Comparison of ENCODE assay signal across 10 cellular contexts in the genomic region with DNA sequence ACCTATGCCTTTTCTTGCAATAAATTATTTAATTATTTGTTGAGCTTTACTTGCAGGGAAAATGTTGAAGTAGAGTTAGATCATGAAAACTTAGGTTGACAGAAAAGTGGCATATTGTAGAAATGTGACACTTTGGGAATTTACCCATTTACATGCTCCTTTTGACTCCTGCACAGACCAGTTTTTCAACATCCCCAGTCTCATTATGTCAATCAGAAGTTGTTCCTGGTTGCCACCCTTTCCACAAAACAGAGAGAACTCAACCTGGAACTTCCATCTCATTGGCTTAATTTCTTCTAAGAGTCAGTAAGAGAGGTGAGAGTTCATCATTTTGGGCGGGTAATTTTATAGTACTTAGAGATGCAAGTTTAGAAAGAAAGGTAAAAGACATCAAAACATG.
A peak's percentile ranks its signal among the peaks of the same experiment; 100 is the strongest.
DNase-seq lines count a peak whose midpoint lies in the region; TF ChIP-seq lines count a peak whose summit lies in the region.
"Had no signal": no experiment of that assay in that cellular context is flagged by ENCODE, and none has a peak within 500 bp of the region (broad histone marks: within the 10 kb centered on the region; RNA-seq: fewer than 3 reads in every experiment).

No MANE protein-coding gene starts in this region.

- no peak for TF ChIP-seq POLR2A in breast epithelium (IDR thresholded peaks at IDR 0.05)

- CTCF ChIA-PET in mammary epithelial cell (lab: Charles Lee; ENCODE audit: low non-redundant PET): no interaction called here

- no peak for DNase-seq in mammary epithelial cell
- DNase-seq in breast epithelium (ENCODE audit: low spot score in 2 of 2): no peak
- peak; percentile 10 for DNase-seq in iPS-NIHi11 (ENCODE audit: low spot score)
- DNase-seq in AG08396 (ENCODE audit: low spot score): no peak
- no peak for DNase-seq in NCI-H345 (lab: John Stamatoyannopoulos, UW)
- no peak for DNase-seq in nucleus accumbens (lab: John Stamatoyannopoulos, UW)
- DNase-seq in NCI-H2227 (lab: John Stamatoyannopoulos, UW; ENCODE audit: unreplicated experiment): no peak
- DNase-seq: CD8-positive, alpha-beta T cell; COR-L47 had no signal

- intact Hi-C loops in mammary epithelial cell (cut with micrococcal nuclease): no loop called here
- intact Hi-C loops in breast epithelium (cut with DNase I; ENCODE audit: low total_unique reads): no loop called here

- no peaks in the 10 kb centered on the region for H4K20me1 ChIP-seq in mammary epithelial cell (ENCODE audit: insufficient read depth, low read length)

- in situ Hi-C loops in mammary epithelial cell (cut with MboI; ENCODE audit: low sequenced_read_pairs in 2 of 2): no loop called here

- H3K9me3 ChIP-seq in mammary epithelial cell (replicated peaks; ENCODE audit: insufficient read depth, low read length) (no peaks in the 10 kb centered on the region), breast epithelium (no peaks in the 10 kb centered on the region)

- H3K27me3 ChIP-seq in mammary epithelial cell (ENCODE audit: insufficient read depth, low read length): no peaks in the 10 kb centered on the region
- no peaks in the 10 kb centered on the region for H3K27me3 ChIP-seq in breast epithelium

- dilution Hi-C loops in mammary epithelial cell (cut with HindIII; ENCODE audit: low sequenced_read_pairs): no loop called here

- H3K4me2 ChIP-seq in mammary epithelial cell (ENCODE audit: insufficient read depth, low read depth, low read length): no peak overlapping the region

- no peak overlapping the region for H3K9ac ChIP-seq in mammary epithelial cell (ENCODE audit: insufficient read depth, low read length)

- H3K79me2 ChIP-seq in mammary epithelial cell (ENCODE audit: insufficient read depth, low read length): no peaks in the 10 kb centered on the region

- no TSS peak for BruUV-seq in mammary epithelial cell (replicated peaks; lab: Mats Ljungman, UMichigan)

- H3K27ac ChIP-seq in mammary epithelial cell (ENCODE audit: insufficient read depth, low read depth, low read length) (no peak overlapping the region), breast epithelium (no peak overlapping the region), VCaP (peak overlapping the region; percentile 96)

- H3K36me3 ChIP-seq in mammary epithelial cell (ENCODE audit: insufficient read depth, low read length) (no peaks in the 10 kb centered on the region), breast epithelium (no peaks in the 10 kb centered on the region)

- no peaks in the 10 kb centered on the region for H3K4me1 ChIP-seq in mammary epithelial cell (ENCODE audit: insufficient read depth, low read length)
- H3K4me1 ChIP-seq in breast epithelium: no peaks in the 10 kb centered on the region

- TF ChIP-seq CTCF in mammary epithelial cell (conservative IDR thresholded peaks at IDR 0.05 in 1 of 2, IDR thresholded peaks at IDR 0.05 in 1 of 2; ENCODE audit: extremely low read depth in 1 of 2, insufficient read depth in 1 of 2, low read depth in 1 of 2, low read length in 2 of 2): no peak
- no peak for TF ChIP-seq CTCF in breast epithelium (IDR thresholded peaks at IDR 0.05)
- TF ChIP-seq CTCF in VCaP (conservative IDR thresholded peaks at IDR 0.05): no peak

- H3K4me3 ChIP-seq in mammary epithelial cell (replicated peaks in 1 of 3; ENCODE audit: insufficient read depth in 1 of 3, low read depth in 2 of 3, low read length in 3 of 3) (no peak overlapping the region), breast epithelium (no peak overlapping the region)

- 100% methylated on average over 1 of the region's 1 CpG for WGBS in mammary epithelial cell (ENCODE audit: low coverage, missing lambda C conversion rate)

- peak overlapping the region; percentile 39 for H2AFZ ChIP-seq in mammary epithelial cell (ENCODE audit: low read depth, low read length)
